In the genomic region with DNA sequence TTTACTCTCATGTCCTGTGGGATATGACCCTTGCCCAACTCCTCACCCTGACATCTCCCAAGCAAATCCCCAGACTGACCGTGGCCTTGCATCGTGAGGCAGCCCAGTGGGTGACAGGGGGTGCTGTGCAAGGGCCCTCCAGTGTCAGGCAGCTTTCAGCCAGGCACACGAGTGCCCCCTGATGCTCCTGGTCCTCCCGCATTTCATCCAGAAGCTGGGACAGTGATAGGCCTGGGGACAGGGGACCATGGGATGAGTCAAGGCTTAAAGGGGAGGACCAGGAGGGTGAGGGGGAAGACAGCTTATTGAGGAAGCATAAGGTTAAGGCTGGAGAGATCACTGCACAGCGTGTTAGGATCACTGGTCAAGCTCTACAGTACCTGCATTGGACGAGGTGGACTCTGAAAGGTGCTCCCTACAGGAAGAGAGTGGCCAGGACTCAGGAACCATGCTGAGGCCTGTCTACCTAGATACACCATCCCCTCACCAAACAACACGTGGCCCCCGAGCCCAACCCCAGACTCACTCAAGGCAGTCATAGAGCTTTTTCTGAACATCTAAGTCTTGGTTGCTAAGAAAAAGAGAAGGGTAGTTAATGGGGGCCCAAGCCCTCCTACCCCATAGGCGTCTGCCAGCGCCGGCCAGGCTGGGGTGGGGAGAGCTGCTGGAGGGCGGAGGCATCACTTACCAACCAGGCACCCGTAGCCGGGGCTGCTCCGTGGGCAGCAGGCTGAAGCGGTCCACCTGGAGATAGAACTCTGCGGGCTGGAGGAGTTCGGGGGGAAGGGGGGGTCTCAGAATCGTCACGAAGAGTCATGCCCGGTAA, we compare ENCODE assay signal across 8 cellular contexts. TPM values are rescaled to one million over a fixed set of nuclear protein-coding genes. Genes with fewer than 3 reads are reported as not detected.
DNase-seq lines count a peak whose midpoint lies in the region; ATAC-seq and TF ChIP-seq lines count a peak whose summit lies in the region.

No MANE protein-coding gene starts in this region.

- 33 to 36% methylated on average over 21 of the region's 21 CpGs for WGBS in lower leg skin, 2 donors
- WGBS in transverse colon (ENCODE audit: low coverage in 1 of 2), 2 donors: 35% methylated on average over 21 of the region's 21 CpGs; no CpG with 5 or more reads in 1 of the 2 donors

- no peaks in the 10 kb centered on the region for H3K9me3 Mint-ChIP-seq in activated naive CD4-positive, alpha-beta T cell treated with anti-CD3 and anti-CD28 coated beads for 36 hours

- H3K4me3 Mint-ChIP-seq in activated naive CD4-positive, alpha-beta T cell treated with anti-CD3 and anti-CD28 coated beads for 36 hours: peak overlapping the region; percentile 90

- peaks cover 21% of the 10 kb centered on the region for H3K4me1 Mint-ChIP-seq in activated naive CD4-positive, alpha-beta T cell treated with anti-CD3 and anti-CD28 coated beads for 36 hours (ENCODE audit: low read depth)

- intact Hi-C loops in activated naive CD4-positive, alpha-beta T cell treated with anti-CD3 and anti-CD28 coated beads for 36 hours (cut with micrococcal nuclease): no loop called here
- intact Hi-C loops in lower leg skin (cut with DNase I; ENCODE audit: low total_unique reads) (no loop called here), transverse colon (cut with DNase I; ENCODE audit: low total_unique reads) (no loop called here), head of caudate nucleus (cut with DNase I) (no loop called here)

- peak overlapping the region; percentile 98 for H3K4me3 ChIP-seq in adipocyte (ENCODE audit: low read length)
- H3K4me3 ChIP-seq in lower leg skin (ENCODE audit: low read depth, poor library complexity, severe bottlenecking): peak overlapping the region; percentile 60
- peak overlapping the region; percentile 63 to 84 (median 76) for H3K4me3 ChIP-seq in transverse colon

- H3K27ac ChIP-seq in transverse colon: peak overlapping the region in 3 of 4 donors; percentile 93 to 97 (median 93)

- in situ Hi-C loops in transverse colon (cut with MboI; ENCODE audit: low pct_ligation_motif_present in 1 of 4, low pct_unique_long_range_greater_than_20kb in 1 of 4, low sequenced_read_pairs in 3 of 4): loop anchor here in 2 of 4 donors (25.0 kb wide), 1 partner anchor 97 kb away; a partner anchor contains a TSS
- in situ Hi-C loops in G401 (cut with HindIII; ENCODE audit: low sequenced_read_pairs): no loop called here

- TF ChIP-seq POLR2A in lower leg skin (IDR thresholded peaks at IDR 0.05): no peak
- no peak for TF ChIP-seq POLR2A in transverse colon (IDR thresholded peaks at IDR 0.05)

- H3K9me3 ChIP-seq in adipocyte (ENCODE audit: control insufficient read depth, low read length): no peaks in the 10 kb centered on the region
- no peaks in the 10 kb centered on the region for H3K9me3 ChIP-seq in transverse colon

- peak overlapping the region; percentile 94 for H3K9ac ChIP-seq in adipocyte (ENCODE audit: low read length)

- H3K36me3 ChIP-seq in adipocyte (ENCODE audit: control insufficient read depth, insufficient read depth, low read length, severe bottlenecking) (peaks cover 5% of the 10 kb centered on the region), transverse colon (no peaks in the 10 kb centered on the region)

- CTCF ChIA-PET in activated naive CD4-positive, alpha-beta T cell treated with anti-CD3 and anti-CD28 coated beads for 36 hours (lab: Charles Lee): interaction anchor here (0.6 to 4.6 kb wide), 8 partner anchors 9 to 182 kb away, joined by 3 to 26 read pairs (median 8); a partner anchor contains a TSS

- H3K27ac Mint-ChIP-seq in activated naive CD4-positive, alpha-beta T cell treated with anti-CD3 and anti-CD28 coated beads for 36 hours: peak overlapping the region; percentile 92

- DNase-seq in activated naive CD4-positive, alpha-beta T cell treated with anti-CD3 and anti-CD28 coated beads for 36 hours: no peak
- DNase-seq in activated naive CD4-positive, alpha-beta T cell (lab: John Stamatoyannopoulos, UW): no peak
- DNase-seq in adipocyte (ENCODE audit: low read depth) (no peak), lower leg skin (ENCODE audit: low spot score in 2 of 2) (no peak), transverse colon (no peak), head of caudate nucleus (no peak), G401 (ENCODE audit: low spot score) (no peak)

- TF ChIP-seq CTCF in lower leg skin (IDR thresholded peaks at IDR 0.05): no peak
- no peak for TF ChIP-seq CTCF in transverse colon (IDR thresholded peaks at IDR 0.05)

- no peaks in the 10 kb centered on the region for H3K27me3 ChIP-seq in adipocyte (replicated peaks; ENCODE audit: control insufficient read depth, insufficient read depth, low read length)
- peaks cover 18% of the 10 kb centered on the region for H3K27me3 ChIP-seq in transverse colon

- TF ChIP-seq EP300 in transverse colon (IDR thresholded peaks at IDR 0.05; ENCODE audit: low read depth): no peak

- no peaks in the 10 kb centered on the region for H3K27me3 Mint-ChIP-seq in activated naive CD4-positive, alpha-beta T cell treated with anti-CD3 and anti-CD28 coated beads for 36 hours (ENCODE audit: low read depth)

- H3K4me1 ChIP-seq in adipocyte (ENCODE audit: control insufficient read depth, insufficient read depth, low read length): peaks cover 12% of the 10 kb centered on the region
- peaks cover 13 to 18% (median 17%) of the 10 kb centered on the region in 4 donors for H3K4me1 ChIP-seq in transverse colon

- H3K36me3 Mint-ChIP-seq in activated naive CD4-positive, alpha-beta T cell treated with anti-CD3 and anti-CD28 coated beads for 36 hours (ENCODE audit: low read depth): peaks cover 10% of the 10 kb centered on the region

- ATAC-seq in GM18502 (IDR thresholded peaks at IDR 0.05; ENCODE audit: poor library complexity, unreplicated experiment): no peak

RNA-seq across cellular contexts. Expression of a gene that starts 1.0 kb away (rescaled TPM):
- total RNA-seq in activated naive CD4-positive, alpha-beta T cell treated with anti-CD3 and anti-CD28 coated beads for 36 hours: 10 to 100 TPM; 49.2 to 54.9 TPM
- 10 to 100 TPM; 18.7 to 31.1 (median 23.4) TPM for total RNA-seq in lower leg skin
- 10 to 100 TPM in 3 of 4 donors, 1 to 10 TPM in 1; 2.0 to 76.3 (median 15.7) TPM for total RNA-seq in transverse colon
- total RNA-seq in G401 (2014; rRNA removed; shearing (Covaris generic)): 27.1 and 33.2 TPM in 2 replicates

RNA-seq across cellular contexts. Expression of a gene that starts 1.7 kb away (rescaled TPM):
- total RNA-seq in activated naive CD4-positive, alpha-beta T cell treated with anti-CD3 and anti-CD28 coated beads for 36 hours: 1 to 10 TPM; 7.3 to 8.4 TPM
- total RNA-seq in lower leg skin (1 to 10 TPM; 2.1 to 3.5 (median 2.4) TPM), transverse colon (10 to 100 TPM in 2 of 4 donors, 1 to 10 TPM in 2; 6.3 to 36.7 (median 9.4) TPM)
- total RNA-seq in G401 (2014; rRNA removed; shearing (Covaris generic)): 6.6 and 13.5 TPM in 2 replicates

RNA-seq across cellular contexts. Expression of a gene that starts 7.5 kb away (rescaled TPM):
- total RNA-seq in activated naive CD4-positive, alpha-beta T cell treated with anti-CD3 and anti-CD28 coated beads for 36 hours: 1 to 10 TPM; 6.7 to 7.3 TPM
- 10 to 100 TPM; 14.5 to 21.2 (median 17.5) TPM for total RNA-seq in lower leg skin
- 10 to 100 TPM; 12.5 to 20.9 (median 15.3) TPM for total RNA-seq in transverse colon
- total RNA-seq in G401 (2014; rRNA removed; shearing (Covaris generic)): 2.1 and 5.6 TPM in 2 replicates

RNA-seq across cellular contexts. Expression of a gene that starts 7.6 kb away (rescaled TPM):
- total RNA-seq in activated naive CD4-positive, alpha-beta T cell treated with anti-CD3 and anti-CD28 coated beads for 36 hours: 1 to 10 TPM; 3.2 to 3.6 TPM
- total RNA-seq in lower leg skin (10 to 100 TPM in 1 of 4 donors, 1 to 10 TPM in 3; 2.2 to 10.4 (median 7.2) TPM), transverse colon (1 to 10 TPM in 3 of 4 donors, under 1 TPM in 1; 0.60 to 7.1 (median 4.4) TPM)
- not detected in 2 replicates for total RNA-seq in G401 (2014; rRNA removed; shearing (Covaris generic))

RNA-seq across cellular contexts. Expression of a gene that starts 14.1 kb away (rescaled TPM):
- 100 to 1,000 TPM; 123 to 130 TPM for total RNA-seq in activated naive CD4-positive, alpha-beta T cell treated with anti-CD3 and anti-CD28 coated beads for 36 hours
- total RNA-seq in lower leg skin (1 to 10 TPM in 2 of 4 donors, under 1 TPM in 2; 0.91 to 4.7 (median 1.9) TPM), transverse colon (1 to 10 TPM in 2 of 4 donors, under 1 TPM in 1, not detected in 1; 0.96 to 9.0 (median 7.6) TPM)
- 4.1 and 10.7 TPM in 2 replicates for total RNA-seq in G401 (2014; rRNA removed; shearing (Covaris generic))
